In the genomic region with DNA sequence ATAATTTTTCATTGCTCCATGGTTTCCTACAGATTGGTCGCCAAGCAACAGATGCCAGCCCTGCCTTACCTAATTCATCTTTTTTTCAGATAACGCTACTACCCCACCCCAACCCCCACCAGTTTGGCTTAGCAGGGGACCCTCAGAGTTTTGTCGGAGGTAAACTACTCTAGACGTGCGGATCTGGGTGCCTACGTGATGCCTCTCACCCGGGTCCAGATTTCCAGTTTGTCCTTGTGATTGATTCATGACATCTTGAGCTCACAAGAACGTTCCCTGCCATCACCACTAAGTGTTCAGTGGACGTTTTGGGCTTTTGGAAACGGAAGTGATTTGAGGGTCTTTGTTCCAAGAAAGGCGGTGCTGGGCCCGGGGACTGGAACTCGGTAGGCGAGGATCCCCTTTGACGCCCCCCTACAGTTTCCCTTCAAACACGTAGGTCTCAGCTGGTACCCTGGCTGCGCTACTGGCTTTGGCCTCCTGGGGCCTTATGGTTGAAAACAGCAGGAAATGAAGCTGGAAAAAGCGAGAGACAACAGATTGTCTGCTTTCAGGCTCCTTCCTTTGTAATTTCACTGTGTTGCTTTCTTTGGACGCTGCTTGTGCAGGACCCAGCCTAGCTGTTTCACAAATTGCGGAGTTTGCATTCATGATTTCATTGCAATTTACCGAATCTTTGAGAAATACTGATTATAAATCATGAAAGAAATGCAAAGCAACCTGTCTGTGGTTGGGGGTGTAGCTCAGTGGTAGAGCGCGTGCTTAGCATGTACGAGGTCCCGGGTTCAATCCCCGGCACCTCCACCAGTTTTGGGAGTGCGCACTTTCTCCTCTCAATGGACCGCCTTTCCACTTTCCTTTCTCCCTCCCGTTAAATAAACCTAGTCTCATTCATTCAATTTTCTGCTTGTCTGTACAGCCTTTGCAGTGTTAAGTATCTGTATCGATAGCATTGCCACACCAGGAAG, we compare ENCODE assay signal across 9 cellular contexts.
A peak's percentile ranks its signal among the peaks of the same experiment; 100 is the strongest.
DNase-seq lines count a peak whose midpoint lies in the region; ATAC-seq and TF ChIP-seq lines count a peak whose summit lies in the region.
"Had no signal": no experiment of that assay in that cellular context is flagged by ENCODE, and none has a peak within 500 bp of the region (broad histone marks: within the 10 kb centered on the region; RNA-seq: fewer than 3 reads in every experiment).

No MANE protein-coding gene starts in this region.

- ATAC-seq in CD4-positive, CD25-positive, alpha-beta regulatory T cell (ENCODE audit: low read depth in 2 of 2) = no peak
- ATAC-seq in GM19467 (IDR thresholded peaks at IDR 0.05; ENCODE audit: unreplicated experiment) (peak; percentile 45), WTC11 (peak; percentile 93), GM18505 (IDR thresholded peaks at IDR 0.05; ENCODE audit: unreplicated experiment) (no peak)

- H3K27ac ChIP-seq in CD4-positive, CD25-positive, alpha-beta regulatory T cell (ENCODE audit: insufficient read depth, low read length, poor library complexity, severe bottlenecking) = no peak overlapping the region

- POLR2A ChIA-PET in WTC11 (lab: Charles Lee) = interaction anchor here (1.1 kb wide), 1 partner anchor 69 kb away, joined by 3 read pairs; no protein-coding TSS in a partner anchor

- H3K27me3 ChIP-seq in CD4-positive, CD25-positive, alpha-beta regulatory T cell (ENCODE audit: control insufficient read depth, insufficient read depth, low read length) = peaks cover 15% of the 10 kb centered on the region

- peaks cover 25% of the 10 kb centered on the region for H3K27me3 Mint-ChIP-seq in CD4-positive, CD25-positive, alpha-beta regulatory T cell
- H3K27me3 Mint-ChIP-seq in WTC11 (ENCODE audit: low read depth) = peaks cover 10% of the 10 kb centered on the region

- H3K4me3 Mint-ChIP-seq in CD4-positive, CD25-positive, alpha-beta regulatory T cell = peak overlapping the region in 2 of 4 donors; percentile 26 to 74
- peak overlapping the region; percentile 82 for H3K4me3 Mint-ChIP-seq in WTC11
- H3K4me3 Mint-ChIP-seq: activated B cell treated with CpG ODN at 0.5 μM for 24 hours had no signal

- H3K4me3 ChIP-seq in CD4-positive, CD25-positive, alpha-beta regulatory T cell (ENCODE audit: low read depth, low read length) = peak overlapping the region; percentile 37
- peak overlapping the region; percentile 63 for H3K4me3 ChIP-seq in retinal pigment epithelial cell (ENCODE audit: low read length)

- no peak for TF ChIP-seq CTCF in WTC11 (IDR thresholded peaks at IDR 0.05)
- TF ChIP-seq CTCF in retinal pigment epithelial cell (conservative IDR thresholded peaks at IDR 0.05; ENCODE audit: low read depth, low read length) = peak; percentile 61

- H3K36me3 Mint-ChIP-seq in CD4-positive, CD25-positive, alpha-beta regulatory T cell = no peaks in the 10 kb centered on the region
- no peaks in the 10 kb centered on the region for H3K36me3 Mint-ChIP-seq in WTC11

- H3K4me1 ChIP-seq in CD4-positive, CD25-positive, alpha-beta regulatory T cell (ENCODE audit: control insufficient read depth, insufficient read depth, low read length, poor library complexity, severe bottlenecking) = no peaks in the 10 kb centered on the region

- H3K27ac Mint-ChIP-seq in CD4-positive, CD25-positive, alpha-beta regulatory T cell = no peak overlapping the region
- no peak overlapping the region for H3K27ac Mint-ChIP-seq in WTC11
- H3K27ac Mint-ChIP-seq: activated B cell treated with CpG ODN at 0.5 μM for 24 hours had no signal

- no peaks in the 10 kb centered on the region for H3K36me3 ChIP-seq in CD4-positive, CD25-positive, alpha-beta regulatory T cell (ENCODE audit: control insufficient read depth, insufficient read depth, low read length)

- CTCF ChIA-PET in WTC11 (lab: Charles Lee) = interaction anchor here (1.0 to 2.5 kb wide), 8 partner anchors 9 to 166 kb away, joined by 3 to 12 read pairs (median 6); no protein-coding TSS in a partner anchor

- H3K4me1 Mint-ChIP-seq in CD4-positive, CD25-positive, alpha-beta regulatory T cell = peaks cover 0 to 9% (median 2%) of the 10 kb centered on the region in 4 donors
- peaks cover 6% of the 10 kb centered on the region for H3K4me1 Mint-ChIP-seq in WTC11

- no peak for TF ChIP-seq POLR2A in GM18505 (IDR thresholded peaks at IDR 0.05; ENCODE audit: borderline replicate concordance, extremely low read depth, insufficient read depth, insufficient read length)

- peaks cover 0 to 3% (median 0%) of the 10 kb centered on the region in 7 donors for H3K9me3 Mint-ChIP-seq in CD4-positive, CD25-positive, alpha-beta regulatory T cell
- no peaks in the 10 kb centered on the region for H3K9me3 Mint-ChIP-seq in WTC11

- H3K9me3 ChIP-seq in CD4-positive, CD25-positive, alpha-beta regulatory T cell (ENCODE audit: control insufficient read depth in 2 of 2, low read length in 2 of 2) = no peaks in the 10 kb centered on the region

- peak in 2 of 3 donors; percentile 26 to 40 for DNase-seq in CD4-positive, CD25-positive, alpha-beta regulatory T cell
- peak; percentile 91 to 92 for DNase-seq in NCI-H2081 (lab: John Stamatoyannopoulos, UW)
- peak; percentile 72 for DNase-seq in WTC11 (ENCODE audit: low spot score)
- DNase-seq in fibroblast of peridontal ligament (ENCODE audit: extremely low read depth) = peak; percentile 76
- peak; percentile 46 for DNase-seq in retinal pigment epithelial cell (ENCODE audit: low read depth)
- DNase-seq in effector CD4-positive, alpha-beta T cell = no peak
- DNase-seq: activated B cell treated with CpG ODN at 0.5 μM for 24 hours had no signal

TF ChIP-seq in WTC11, 78 proteins besides CTCF, POLR2A, EP300 and RAD21 (continues in another document):
- TF ChIP-seq ZNF232 (CRISPR knock-in tag; IDR thresholded peaks at IDR 0.05) (0 out of 2 replicates have a peak, but pooled peaks have one; percentile 8), SP1 (CRISPR knock-in tag; conservative IDR thresholded peaks at IDR 0.05) (0 out of 2 replicates have a peak, but pooled peaks have one; percentile 36), ZBTB21 (CRISPR knock-in tag; IDR thresholded peaks at IDR 0.05; ENCODE audit: borderline replicate concordance) (no peak), KAT7 (CRISPR knock-in tag; IDR thresholded peaks at IDR 0.05; ENCODE audit: borderline replicate concordance) (no peak), ETV6 (CRISPR knock-in tag; IDR thresholded peaks at IDR 0.05) (no peak; the same call in 1 of the 2 replicates), ZNF423 (CRISPR knock-in tag; IDR thresholded peaks at IDR 0.05) (peak; percentile 46; the same call in 1 of the 2 replicates), PRRX2 (CRISPR knock-in tag; IDR thresholded peaks at IDR 0.05) (peak; percentile 62; the same call in 1 of the 2 replicates), GABPB1 (CRISPR knock-in tag; IDR thresholded peaks at IDR 0.05) (peak; percentile 33; the same call in 1 of the 2 replicates), MYBL2 (CRISPR knock-in tag; IDR thresholded peaks at IDR 0.05) (no peak)
- TF ChIP-seq, protein P1, sequence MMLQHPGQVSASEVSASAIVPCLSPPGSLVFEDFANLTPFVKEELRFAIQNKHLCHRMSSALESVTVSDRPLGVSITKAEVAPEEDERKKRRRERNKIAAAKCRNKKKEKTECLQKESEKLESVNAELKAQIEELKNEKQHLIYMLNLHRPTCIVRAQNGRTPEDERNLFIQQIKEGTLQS (CRISPR knock-in tag; conservative IDR thresholded peaks at IDR 0.05) = no peak
- TF ChIP-seq, protein P2, sequence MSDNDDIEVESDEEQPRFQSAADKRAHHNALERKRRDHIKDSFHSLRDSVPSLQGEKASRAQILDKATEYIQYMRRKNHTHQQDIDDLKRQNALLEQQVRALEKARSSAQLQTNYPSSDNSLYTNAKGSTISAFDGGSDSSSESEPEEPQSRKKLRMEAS (CRISPR knock-in tag; IDR thresholded peaks at IDR 0.05) = 0 out of 2 replicates have a peak, but pooled peaks have one; percentile 22
- TF ChIP-seq, protein P3, sequence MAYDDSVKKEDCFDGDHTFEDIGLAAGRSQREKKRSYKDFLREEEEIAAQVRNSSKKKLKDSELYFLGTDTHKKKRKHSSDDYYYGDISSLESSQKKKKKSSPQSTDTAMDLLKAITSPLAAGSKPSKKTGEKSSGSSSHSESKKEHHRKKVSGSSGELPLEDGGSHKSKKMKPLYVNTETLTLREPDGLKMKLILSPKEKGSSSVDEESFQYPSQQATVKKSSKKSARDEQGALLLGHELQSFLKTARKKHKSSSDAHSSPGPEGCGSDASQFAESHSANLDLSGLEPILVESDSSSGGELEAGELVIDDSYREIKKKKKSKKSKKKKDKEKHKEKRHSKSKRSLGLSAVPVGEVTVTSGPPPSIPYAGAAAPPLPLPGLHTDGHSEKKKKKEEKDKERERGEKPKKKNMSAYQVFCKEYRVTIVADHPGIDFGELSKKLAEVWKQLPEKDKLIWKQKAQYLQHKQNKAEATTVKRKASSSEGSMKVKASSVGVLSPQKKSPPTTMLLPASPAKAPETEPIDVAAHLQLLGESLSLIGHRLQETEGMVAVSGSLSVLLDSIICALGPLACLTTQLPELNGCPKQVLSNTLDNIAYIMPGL (CRISPR knock-in tag; IDR thresholded peaks at IDR 0.05) = no peak
- TF ChIP-seq, protein P4, sequence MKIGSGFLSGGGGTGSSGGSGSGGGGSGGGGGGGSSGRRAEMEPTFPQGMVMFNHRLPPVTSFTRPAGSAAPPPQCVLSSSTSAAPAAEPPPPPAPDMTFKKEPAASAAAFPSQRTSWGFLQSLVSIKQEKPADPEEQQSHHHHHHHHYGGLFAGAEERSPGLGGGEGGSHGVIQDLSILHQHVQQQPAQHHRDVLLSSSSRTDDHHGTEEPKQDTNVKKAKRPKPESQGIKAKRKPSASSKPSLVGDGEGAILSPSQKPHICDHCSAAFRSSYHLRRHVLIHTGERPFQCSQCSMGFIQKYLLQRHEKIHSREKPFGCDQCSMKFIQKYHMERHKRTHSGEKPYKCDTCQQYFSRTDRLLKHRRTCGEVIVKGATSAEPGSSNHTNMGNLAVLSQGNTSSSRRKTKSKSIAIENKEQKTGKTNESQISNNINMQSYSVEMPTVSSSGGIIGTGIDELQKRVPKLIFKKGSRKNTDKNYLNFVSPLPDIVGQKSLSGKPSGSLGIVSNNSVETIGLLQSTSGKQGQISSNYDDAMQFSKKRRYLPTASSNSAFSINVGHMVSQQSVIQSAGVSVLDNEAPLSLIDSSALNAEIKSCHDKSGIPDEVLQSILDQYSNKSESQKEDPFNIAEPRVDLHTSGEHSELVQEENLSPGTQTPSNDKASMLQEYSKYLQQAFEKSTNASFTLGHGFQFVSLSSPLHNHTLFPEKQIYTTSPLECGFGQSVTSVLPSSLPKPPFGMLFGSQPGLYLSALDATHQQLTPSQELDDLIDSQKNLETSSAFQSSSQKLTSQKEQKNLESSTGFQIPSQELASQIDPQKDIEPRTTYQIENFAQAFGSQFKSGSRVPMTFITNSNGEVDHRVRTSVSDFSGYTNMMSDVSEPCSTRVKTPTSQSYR (CRISPR knock-in tag; IDR thresholded peaks at IDR 0.05) = 0 out of 2 replicates have a peak, but pooled peaks have one; percentile 22

Comparison
In these comparisons a context has a peak if more than half of its experiments do, and no peak if none do; other contexts are left out.
1. ATAC-seq: peak in GM19467 (single experiment) and WTC11 (single experiment); none in CD4-positive, CD25-positive, alpha-beta regulatory T cell (0 of 2) and GM18505 (single experiment).